8 cellular contexts compared by ENCODE assay signal in genomic region chr15:80242132-80242769, GRCh38. TPM values are rescaled to one million over a fixed set of nuclear protein-coding genes. Genes with fewer than 3 reads are reported as not detected.
DNase-seq lines count a peak whose midpoint lies in the region; ATAC-seq, FAIRE-seq and TF ChIP-seq lines count a peak whose summit lies in the region.

No MANE protein-coding gene starts in this region.

- no peaks in the 10 kb centered on the region for H3K27me3 ChIP-seq in uterus

- TF ChIP-seq CTCF in HEK293 (tag by site-specific recombination; IDR thresholded peaks at IDR 0.05) (0 out of 2 replicates have a peak, but pooled peaks have one; percentile 41), uterus (IDR thresholded peaks at IDR 0.05) (no peak)

- no peak for ATAC-seq in GM18517 (IDR thresholded peaks at IDR 0.05; ENCODE audit: unreplicated experiment)

- FAIRE-seq in urothelium cell line (lab: Jason Lieb, UNC), result no peak

- CTCF ChIA-PET in HEK293 (lab: Yijun Ruan, JAX), result interaction anchor here (0.7 to 1.7 kb wide), 6 partner anchors 10 to 1024 kb away, joined by 3 to 14 read pairs (median 4); partner anchors contain the start of gene CTXND1

- H3K4me3 ChIP-seq in HEK293 (ENCODE audit: low read depth, low read length) (no peak overlapping the region), uterus (no peak overlapping the region)

- POLR2A ChIA-PET in HEK293 (lab: Yijun Ruan, JAX), result no interaction called here

- H3K36me3 ChIP-seq in HEK293 (ENCODE audit: control insufficient read depth in 2 of 2, insufficient read depth in 1 of 2, low read length in 2 of 2) (no peaks in the 10 kb centered on the region), uterus (no peaks in the 10 kb centered on the region)

- H3K9me3 ChIP-seq in HEK293 (ENCODE audit: control insufficient read depth, insufficient read depth, low read depth, low read length) (no peaks in the 10 kb centered on the region), uterus (no peaks in the 10 kb centered on the region)

- intact Hi-C loops in uterus (cut with DNase I; ENCODE audit: low total_unique reads), result no loop called here

- DNase-seq in COLO668 (lab: John Stamatoyannopoulos, UW; ENCODE audit: unreplicated experiment), result peak; percentile 33
- peak; percentile 7 for DNase-seq in SKM-1 (lab: John Stamatoyannopoulos, UW; ENCODE audit: unreplicated experiment)
- peak; percentile 45 for DNase-seq in glomerular visceral epithelial cell (ENCODE audit: extremely low spot score)
- DNase-seq in urothelium cell line (ENCODE audit: low spot score), result peak; percentile 38
- no peak for DNase-seq in uterus
- no peak for DNase-seq in NCI-H2029 treated with DMSO at 0.1 percent for 48 hours (lab: John Stamatoyannopoulos, UW)

- no peak for TF ChIP-seq POLR2A in uterus (IDR thresholded peaks at IDR 0.05)

- no peak overlapping the region for H3K27ac ChIP-seq in HEK293 (ENCODE audit: extremely low read depth, low read depth, low read length)
- H3K27ac ChIP-seq in uterus, result no peak overlapping the region

- no peaks in the 10 kb centered on the region for H3K4me1 ChIP-seq in HEK293 (ENCODE audit: control insufficient read depth, insufficient read depth, low read length)
- H3K4me1 ChIP-seq in uterus, result no peaks in the 10 kb centered on the region

TF ChIP-seq in HEK293, 187 proteins besides CTCF, POLR2A, EP300 and RAD21:
- TF ChIP-seq ZNF704 (tag by site-specific recombination; IDR thresholded peaks at IDR 0.05), result no peak

RNA-seq across cellular contexts. Expression of gene CTXND1, which starts 9.8 kb away (rescaled TPM):
- total RNA-seq in uterus, result under 1 TPM in 2 of 4 donors, not detected in 2; 0.07 to 0.09 TPM

Comparison
In these comparisons a context has a peak if more than half of its experiments do, and no peak if none do; other contexts are left out.
1. DNase-seq: peak in COLO668 (single experiment), SKM-1 (single experiment), glomerular visceral epithelial cell (single experiment) and urothelium cell line (single experiment); none in uterus (0 of 2) and NCI-H2029 treated with DMSO at 0.1 percent for 48 hours (single experiment).